8 cellular contexts compared by ENCODE assay signal in genomic region chr22:41947181-41948080, GRCh38. TPM values are rescaled to one million over a fixed set of nuclear protein-coding genes. Genes with fewer than 3 reads are reported as not detected.
DNase-seq lines count a peak whose midpoint lies in the region; ATAC-seq, FAIRE-seq and TF ChIP-seq lines count a peak whose summit lies in the region.

No MANE protein-coding gene starts in this region.

- ATAC-seq in HG03457 (IDR thresholded peaks at IDR 0.05; ENCODE audit: unreplicated experiment) = no peak

- no peak for DNase-seq in GM12892 (ENCODE audit: insufficient read length)
- no peak for DNase-seq in SK-N-MC (ENCODE audit: low read depth, low spot score)
- DNase-seq in fibroblast of the aortic adventitia (ENCODE audit: low read depth) = no peak
- no peak for DNase-seq in amniotic stem cell (lab: John Stamatoyannopoulos, UW)
- DNase-seq in islet precursor cell = no peak
- DNase-seq in G401 (ENCODE audit: low spot score) = no peak

- no peaks in the 10 kb centered on the region for H3K9me3 ChIP-seq in SK-N-MC (ENCODE audit: low read depth, low read length)

- no peak for TF ChIP-seq CTCF in fibroblast of the aortic adventitia (IDR thresholded peaks at IDR 0.05; ENCODE audit: insufficient read depth, low read length)

- H3K9ac ChIP-seq in SK-N-MC (ENCODE audit: insufficient read length) = peak overlapping the region; percentile 90
- H3K9ac ChIP-seq in rectal smooth muscle tissue (ENCODE audit: low read length) = no peak overlapping the region

- no peak for TF ChIP-seq POLR2A in GM12892 (IDR thresholded peaks at IDR 0.05; ENCODE audit: low read depth, low read length)

- H3K36me3 ChIP-seq in SK-N-MC (ENCODE audit: insufficient read depth, low read length) (peaks cover 25% of the 10 kb centered on the region), rectal smooth muscle tissue (ENCODE audit: control insufficient read depth, insufficient read depth, low read length) (no peaks in the 10 kb centered on the region)

- FAIRE-seq in GM12892 (lab: Jason Lieb, UNC) = peak; percentile 70

- peaks cover 5% of the 10 kb centered on the region for H3K4me1 ChIP-seq in rectal smooth muscle tissue (ENCODE audit: control insufficient read depth, insufficient read depth, low read length)

- in situ Hi-C loops in G401 (cut with HindIII; ENCODE audit: low sequenced_read_pairs) = no loop called here

- no peaks in the 10 kb centered on the region for H3K27me3 ChIP-seq in rectal smooth muscle tissue (ENCODE audit: control insufficient read depth, insufficient read depth, low read length)

- H3K4me3 ChIP-seq in SK-N-MC (peak overlapping the region; percentile 92), fibroblast of the aortic adventitia (ENCODE audit: low read depth, low read length) (peak overlapping the region; percentile 94), rectal smooth muscle tissue (ENCODE audit: low read length) (peak overlapping the region; percentile 80)

- peak overlapping the region; percentile 78 for H3K27ac ChIP-seq in SK-N-MC
- H3K27ac ChIP-seq in rectal smooth muscle tissue (ENCODE audit: low read depth, low read length) = peak overlapping the region; percentile 49

RNA-seq across cellular contexts. Expression of gene CENPM, which starts 0.5 kb away (rescaled TPM):
- 31.4 TPM for polyA plus RNA-seq in GM12892 (2012; ENCODE audit: missing spikeins)
- total RNA-seq in fibroblast of the aortic adventitia (ENCODE audit: low replicate concordance) = 1.1 and 16.9 TPM in 2 replicates
- total RNA-seq in G401 (2014; rRNA removed; shearing (Covaris generic)) = 89.5 and 91.5 TPM in 2 replicates

RNA-seq across cellular contexts. Expression of gene TNFRSF13C, which starts 20.8 kb away (rescaled TPM):
- polyA plus RNA-seq in GM12892 (2012; ENCODE audit: missing spikeins) = 57.8 TPM
- total RNA-seq in fibroblast of the aortic adventitia (ENCODE audit: low replicate concordance) = 0.08 and 0.18 TPM in 2 replicates
- total RNA-seq in G401 (2014; rRNA removed; shearing (Covaris generic)) = 0.03 and 0.12 TPM in 2 replicates

RNA-seq across cellular contexts. Expression of gene SEPTIN3, which starts 21.8 kb away (rescaled TPM):
- 1.9 TPM for polyA plus RNA-seq in GM12892 (2012; ENCODE audit: missing spikeins)
- 0.65 TPM in 1 of 2 replicates, not detected in the other for total RNA-seq in fibroblast of the aortic adventitia (ENCODE audit: low replicate concordance)
- total RNA-seq in G401 (2014; rRNA removed; shearing (Covaris generic)) = 1.2 and 2.4 TPM in 2 replicates

RNA-seq across cellular contexts. Expression of gene SHISA8, which starts 32.6 kb away (rescaled TPM):
- 0.93 TPM for polyA plus RNA-seq in GM12892 (2012; ENCODE audit: missing spikeins)
- not detected in 2 replicates for total RNA-seq in fibroblast of the aortic adventitia (ENCODE audit: low replicate concordance)
- 0.78 and 5.5 TPM in 2 replicates for total RNA-seq in G401 (2014; rRNA removed; shearing (Covaris generic))
